7 cellular contexts compared by ENCODE assay signal in the genomic region with DNA sequence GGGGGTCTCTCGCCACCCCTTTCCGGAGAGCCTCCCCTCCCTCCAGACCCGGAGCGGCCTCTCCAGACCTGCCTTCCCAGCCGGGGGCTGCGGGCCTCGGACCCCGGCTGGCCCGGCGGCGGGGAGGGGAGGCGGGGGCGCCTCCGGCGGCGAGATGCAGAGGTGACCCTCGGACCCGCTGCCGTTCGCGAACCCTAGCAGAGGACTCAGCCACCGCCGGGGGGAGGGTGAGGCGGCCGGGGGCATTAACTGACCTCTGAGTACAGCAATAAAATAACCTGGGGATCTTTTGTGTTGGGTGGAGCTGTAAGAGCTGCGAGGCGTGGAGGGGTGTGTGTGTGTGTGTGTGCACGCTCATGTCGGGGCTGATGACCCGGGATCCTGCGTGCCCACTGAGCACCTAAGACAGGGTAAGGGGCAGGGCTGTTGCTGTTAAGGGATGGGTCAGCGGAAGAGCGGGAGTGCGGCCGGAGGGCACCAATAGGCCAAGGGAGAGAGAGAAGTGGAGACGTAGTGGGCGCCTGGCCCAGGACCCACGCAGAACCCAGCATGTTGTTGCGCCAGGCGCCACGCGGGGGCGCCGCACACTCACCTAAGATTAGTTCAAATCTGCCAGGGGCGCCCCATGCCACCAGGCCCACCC. TPM values are rescaled to one million over a fixed set of nuclear protein-coding genes. Genes with fewer than 3 reads are reported as not detected.
DNase-seq lines count a peak whose midpoint lies in the region; ATAC-seq and TF ChIP-seq lines count a peak whose summit lies in the region.

No MANE protein-coding gene starts in this region.

- peaks cover 8 to 11% of the 10 kb centered on the region in 2 donors for H3K4me1 Mint-ChIP-seq in natural killer cell treated with Interleukin-12 subunit alpha and Interleukin-12 subunit beta and Interleukin-15 and Interleukin-18, amount 100 ng/mL, for 72 hours (ENCODE audit: low read depth in 2 of 2)

- DNase-seq in NCI-H460 (ENCODE audit: extremely low read depth, low read depth) (peak; percentile 60), superior temporal gyrus (ENCODE audit: extremely low spot score) (peak; percentile 86)
- DNase-seq in activated T-cell treated with anti-CD3 and anti-CD28 coated beads, Interleukin-2, amount 50 U/mL, for 1 hour = peak; percentile 82
- peak; percentile 65 for DNase-seq in natural killer cell treated with Interleukin-12 subunit alpha and Interleukin-12 subunit beta and Interleukin-15 and Interleukin-18, amount 100 ng/mL, for 72 hours (ENCODE audit: low spot score)

- no peak overlapping the region for H3K4me3 ChIP-seq in GM12875 (ENCODE audit: low read depth, low read length)

- no peak overlapping the region for H3K27ac Mint-ChIP-seq in natural killer cell treated with Interleukin-12 subunit alpha and Interleukin-12 subunit beta and Interleukin-15 and Interleukin-18, amount 100 ng/mL, for 72 hours

- no peaks in the 10 kb centered on the region for H3K36me3 Mint-ChIP-seq in natural killer cell treated with Interleukin-12 subunit alpha and Interleukin-12 subunit beta and Interleukin-15 and Interleukin-18, amount 100 ng/mL, for 72 hours

- peak; percentile 90 for TF ChIP-seq CTCF in GM12875 (IDR thresholded peaks at IDR 0.05; ENCODE audit: borderline replicate concordance, insufficient read depth, low read depth, low read length)

- no peaks in the 10 kb centered on the region for H3K9me3 Mint-ChIP-seq in natural killer cell treated with Interleukin-12 subunit alpha and Interleukin-12 subunit beta and Interleukin-15 and Interleukin-18, amount 100 ng/mL, for 72 hours

- H3K4me3 Mint-ChIP-seq in natural killer cell treated with Interleukin-12 subunit alpha and Interleukin-12 subunit beta and Interleukin-15 and Interleukin-18, amount 100 ng/mL, for 72 hours = peak overlapping the region; percentile 67

- H3K27me3 Mint-ChIP-seq in natural killer cell treated with Interleukin-12 subunit alpha and Interleukin-12 subunit beta and Interleukin-15 and Interleukin-18, amount 100 ng/mL, for 72 hours = peaks cover 36 to 41% of the 10 kb centered on the region in 2 donors

- ATAC-seq in esophagus mucosa (peak; percentile 41), HG03135 (IDR thresholded peaks at IDR 0.05; ENCODE audit: unreplicated experiment) (no peak)
- peak; percentile 65 to 77 for ATAC-seq in natural killer cell treated with Interleukin-12 subunit alpha and Interleukin-12 subunit beta and Interleukin-15 and Interleukin-18, amount 100 ng/mL, for 72 hours

RNA-seq across cellular contexts. Expression of gene HAPLN2, which starts 6.3 kb away (rescaled TPM):
- total RNA-seq in NCI-H460 (2014; rRNA removed; shearing (Covaris generic)) = 0.52 TPM in 1 of 2 replicates, not detected in the other
- polyA plus RNA-seq in NCI-H460 (2014; cell fraction: nucleus; rRNA removed) = 1.1 and 1.9 TPM in 2 replicates
- not detected for total RNA-seq in esophagus mucosa
- not detected for total RNA-seq in natural killer cell treated with Interleukin-12 subunit alpha and Interleukin-12 subunit beta and Interleukin-15 and Interleukin-18, amount 100 ng/mL, for 72 hours

RNA-seq across cellular contexts. Expression of gene BCAN, which starts 16.4 kb away (rescaled TPM):
- 0.07 TPM in 1 of 2 replicates, not detected in the other for total RNA-seq in NCI-H460 (2014; rRNA removed; shearing (Covaris generic))
- polyA plus RNA-seq in NCI-H460 (2014; cell fraction: nucleus; rRNA removed) = 0.16 TPM in 1 of 2 replicates, not detected in the other
- total RNA-seq in esophagus mucosa = not detected
- total RNA-seq in natural killer cell treated with Interleukin-12 subunit alpha and Interleukin-12 subunit beta and Interleukin-15 and Interleukin-18, amount 100 ng/mL, for 72 hours = under 1 TPM; 0.36 to 0.67 TPM

RNA-seq across cellular contexts. Expression of gene GPATCH4, which starts 24.3 kb away (rescaled TPM):
- total RNA-seq in NCI-H460 (2014; rRNA removed; shearing (Covaris generic)) = 28.7 and 36.7 TPM in 2 replicates
- 27.0 and 36.6 TPM in 2 replicates for polyA plus RNA-seq in NCI-H460 (2014; cell fraction: nucleus; rRNA removed)
- total RNA-seq in esophagus mucosa = 20.3 TPM
- total RNA-seq in natural killer cell treated with Interleukin-12 subunit alpha and Interleukin-12 subunit beta and Interleukin-15 and Interleukin-18, amount 100 ng/mL, for 72 hours = 100 to 1,000 TPM in 1 of 2 donors, 10 to 100 TPM in 1; 47.9 to 135 TPM

RNA-seq across cellular contexts. Expression of gene NAXE, which starts 34.0 kb away (rescaled TPM):
- 235 and 249 TPM in 2 replicates for total RNA-seq in NCI-H460 (2014; rRNA removed; shearing (Covaris generic))
- polyA plus RNA-seq in NCI-H460 (2014; cell fraction: nucleus; rRNA removed) = 247 and 334 TPM in 2 replicates
- 80.4 TPM for total RNA-seq in esophagus mucosa
- 10 to 100 TPM; 54.0 to 67.5 TPM for total RNA-seq in natural killer cell treated with Interleukin-12 subunit alpha and Interleukin-12 subunit beta and Interleukin-15 and Interleukin-18, amount 100 ng/mL, for 72 hours

RNA-seq across cellular contexts. Expression of gene TTC24, which starts 46.0 kb away (rescaled TPM):
- total RNA-seq in NCI-H460 (2014; rRNA removed; shearing (Covaris generic)) = not detected in 2 replicates
- polyA plus RNA-seq in NCI-H460 (2014; cell fraction: nucleus; rRNA removed) = not detected in 2 replicates
- total RNA-seq in esophagus mucosa = not detected
- 1 to 10 TPM; 1.8 to 2.2 TPM for total RNA-seq in natural killer cell treated with Interleukin-12 subunit alpha and Interleukin-12 subunit beta and Interleukin-15 and Interleukin-18, amount 100 ng/mL, for 72 hours
